In genomic region chr10:71964669-71965515, GRCh38 we compare ENCODE assay signal across 8 cellular contexts. TPM values are rescaled to one million over a fixed set of nuclear protein-coding genes. Genes with fewer than 3 reads are reported as not detected.
DNase-seq lines count a peak whose midpoint lies in the region; ATAC-seq and TF ChIP-seq lines count a peak whose summit lies in the region.

No MANE protein-coding gene starts in this region.

- TF ChIP-seq POLR2A in suprapubic skin (IDR thresholded peaks at IDR 0.05) (no peak), erythroblast (IDR thresholded peaks at IDR 0.05; ENCODE audit: low read length) (no peak)

- H3K36me3 ChIP-seq in muscle layer of colon (ENCODE audit: insufficient read depth, low read length) (peaks cover 4% of the 10 kb centered on the region), suprapubic skin (no peaks in the 10 kb centered on the region)

- no peaks in the 10 kb centered on the region for H3K36me3 Mint-ChIP-seq in activated CD4-positive, alpha-beta memory T cell treated with anti-CD3 and anti-CD28 coated beads for 36 hours

- H3K4me3 ChIP-seq in muscle layer of colon (ENCODE audit: low read depth in 1 of 2, low read length in 2 of 2): peak overlapping the region; percentile 70 to 94
- H3K4me3 ChIP-seq in suprapubic skin: peak overlapping the region; percentile 77

- CTCF ChIA-PET in activated CD4-positive, alpha-beta memory T cell treated with anti-CD3 and anti-CD28 coated beads for 36 hours (lab: Charles Lee): interaction anchor here (0.7 to 1.4 kb wide), 2 partner anchors 9 to 84 kb away, joined by 3 read pairs; no protein-coding TSS in a partner anchor

- H3K4me3 Mint-ChIP-seq in activated CD4-positive, alpha-beta memory T cell treated with anti-CD3 and anti-CD28 coated beads for 36 hours: peak overlapping the region; percentile 66

- intact Hi-C loops in activated CD4-positive, alpha-beta memory T cell treated with anti-CD3 and anti-CD28 coated beads for 36 hours (cut with micrococcal nuclease): loop anchor here (10.0 kb wide), 1 partner anchor 370 kb away; no protein-coding TSS in a partner anchor

- H3K27ac ChIP-seq in epithelial cell of prostate: peak overlapping the region; percentile 76
- peak overlapping the region; percentile 91 for H3K27ac ChIP-seq in muscle layer of colon (ENCODE audit: low read depth, low read length)
- H3K27ac ChIP-seq in suprapubic skin: peak overlapping the region; percentile 96

- peaks cover 9% of the 10 kb centered on the region for H3K4me1 Mint-ChIP-seq in activated CD4-positive, alpha-beta memory T cell treated with anti-CD3 and anti-CD28 coated beads for 36 hours (ENCODE audit: low read depth)

- H3K27ac Mint-ChIP-seq in activated CD4-positive, alpha-beta memory T cell treated with anti-CD3 and anti-CD28 coated beads for 36 hours: no peak overlapping the region

- peak overlapping the region; percentile 98 for H3K9ac ChIP-seq in muscle layer of colon (ENCODE audit: low read length)

- no peaks in the 10 kb centered on the region for H3K27me3 ChIP-seq in muscle layer of colon (ENCODE audit: control insufficient read depth in 1 of 2, insufficient read depth in 2 of 2, low read length in 2 of 2)
- H3K27me3 ChIP-seq in suprapubic skin: no peaks in the 10 kb centered on the region

- WGBS in suprapubic skin: 4% methylated on average over 36 of the region's 59 CpGs

- DNase-seq in DMS79 treated with DMSO at 0.1 percent for 48 hours (lab: John Stamatoyannopoulos, UW) (peak; percentile 8), DMS79 (lab: John Stamatoyannopoulos, UW) (no peak), epithelial cell of prostate (ENCODE audit: low read depth, low spot score) (no peak), suprapubic skin (ENCODE audit: low spot score in 2 of 2) (peak in 1 of 2 donors; percentile 89), erythroblast (lab: John Stamatoyannopoulos, UW) (no peak)
- DNase-seq in activated CD4-positive, alpha-beta memory T cell treated with anti-CD3 and anti-CD28 coated beads for 36 hours: peak; percentile 57

- H3K27me3 Mint-ChIP-seq in activated CD4-positive, alpha-beta memory T cell treated with anti-CD3 and anti-CD28 coated beads for 36 hours: peaks cover 51% of the 10 kb centered on the region

- ATAC-seq in GM19397 (IDR thresholded peaks at IDR 0.05; ENCODE audit: unreplicated experiment): no peak

- H3K9me3 ChIP-seq in muscle layer of colon (ENCODE audit: low read length) (no peaks in the 10 kb centered on the region), suprapubic skin (no peaks in the 10 kb centered on the region)

- POLR2A ChIA-PET in activated CD4-positive, alpha-beta memory T cell treated with anti-CD3 and anti-CD28 coated beads for 36 hours (lab: Charles Lee): no interaction called here

- no peaks in the 10 kb centered on the region for H3K9me3 Mint-ChIP-seq in activated CD4-positive, alpha-beta memory T cell treated with anti-CD3 and anti-CD28 coated beads for 36 hours

- no peak for TF ChIP-seq EP300 in suprapubic skin (IDR thresholded peaks at IDR 0.05)

- TF ChIP-seq CTCF in suprapubic skin (IDR thresholded peaks at IDR 0.05): no peak

- peaks cover 45% of the 10 kb centered on the region for H3K4me1 ChIP-seq in muscle layer of colon (ENCODE audit: insufficient read depth, low read length)
- peaks cover 55% of the 10 kb centered on the region for H3K4me1 ChIP-seq in suprapubic skin

RNA-seq across cellular contexts. Expression of gene CHST3, which starts 0.7 kb away (rescaled TPM):
- under 1 TPM; 0.19 to 0.31 TPM for total RNA-seq in activated CD4-positive, alpha-beta memory T cell treated with anti-CD3 and anti-CD28 coated beads for 36 hours
- 10 to 100 TPM; 17.9 to 29.3 (median 23.2) TPM for total RNA-seq in suprapubic skin

Comparison
In these comparisons a context has a peak if more than half of its experiments do, and no peak if none do; other contexts are left out.
1. DNase-seq: peak in DMS79 treated with DMSO at 0.1 percent for 48 hours (single experiment) and activated CD4-positive, alpha-beta memory T cell treated with anti-CD3 and anti-CD28 coated beads for 36 hours (single experiment); none in DMS79 (single experiment), epithelial cell of prostate (single experiment) and erythroblast (0 of 2).
2. RNA of gene CHST3, which starts 0.7 kb away (total RNA-seq): 17.9 to 29.3 TPM in suprapubic skin; 0.19 to 0.31 TPM in activated CD4-positive, alpha-beta memory T cell treated with anti-CD3 and anti-CD28 coated beads for 36 hours; every median in the first group is over 10 times any median in the second.
3. Peak in every context shown above with its lines, with median percentiles within 50 percentile points of each other: H3K27ac ChIP-seq.